ENCODE assay signal across 10 cellular contexts in genomic region chr17:76481091-76481655, GRCh38. TPM values are rescaled to one million over a fixed set of nuclear protein-coding genes. Genes with fewer than 3 reads are reported as not detected.
DNase-seq lines count a peak whose midpoint lies in the region; ATAC-seq and TF ChIP-seq lines count a peak whose summit lies in the region.
"Had no signal": no experiment of that assay in that cellular context is flagged by ENCODE, and none has a peak within 500 bp of the region (broad histone marks: within the 10 kb centered on the region; RNA-seq: fewer than 3 reads in every experiment).

No MANE protein-coding gene starts in this region.

- H3K9ac ChIP-seq in PC-3 (ENCODE audit: low read length) = no peak overlapping the region

- no peaks in the 10 kb centered on the region for H3K27me3 ChIP-seq in PC-3 (ENCODE audit: low read length)

- no peaks in the 10 kb centered on the region for H3F3A ChIP-seq in PC-3 (ENCODE audit: low read length, unreplicated experiment)

- H2AFZ ChIP-seq in PC-3 (ENCODE audit: low read length) = no peak overlapping the region

- H3K36me3 Mint-ChIP-seq in IgD-negative memory B cell = peaks cover 9% of the 10 kb centered on the region
- peaks cover 32% of the 10 kb centered on the region for H3K36me3 Mint-ChIP-seq in activated CD4-positive, alpha-beta T cell treated with anti-CD3 and anti-CD28 coated beads, Interleukin-2, amount 10 ng/mL, durations not matched to agents 24 days and 14 days (ENCODE audit: low read depth)

- TF ChIP-seq CTCF in PC-3 (conservative IDR thresholded peaks at IDR 0.05; ENCODE audit: low read depth, low read length) = no peak

- POLR2A ChIA-PET in PC-3 (lab: Charles Lee; ENCODE audit: unreplicated experiment) = no interaction called here

- in situ Hi-C loops in KBM-7 (cut with MboI; ENCODE audit: low pct_unique_long_range_greater_than_20kb, low sequenced_read_pairs) = no loop called here

- H3K4me1 ChIP-seq in PC-3 (ENCODE audit: insufficient read depth, low read length) = peaks cover 5% of the 10 kb centered on the region

- CTCF ChIA-PET in PC-3 (lab: Charles Lee) = no interaction called here

- H3K27ac Mint-ChIP-seq in IgD-negative memory B cell = peak overlapping the region; percentile 98 to 100 (median 98)
- no peak overlapping the region for H3K27ac Mint-ChIP-seq in activated CD4-positive, alpha-beta T cell treated with anti-CD3 and anti-CD28 coated beads, Interleukin-2, amount 10 ng/mL, durations not matched to agents 24 days and 14 days

- no peak overlapping the region for H3K27ac ChIP-seq in PC-3 (ENCODE audit: low read length)

- H3K4me2 ChIP-seq in PC-3 (ENCODE audit: low read length) = no peak overlapping the region

- no peaks in the 10 kb centered on the region for H4K20me1 ChIP-seq in PC-3 (ENCODE audit: low read length)

- H3K9me2 ChIP-seq in PC-3 (replicated peaks; ENCODE audit: low read length) = no peaks in the 10 kb centered on the region

- H3K4me3 Mint-ChIP-seq in IgD-negative memory B cell = peak overlapping the region; percentile 86 to 98 (median 94)
- no peak overlapping the region for H3K4me3 Mint-ChIP-seq in activated CD4-positive, alpha-beta T cell treated with anti-CD3 and anti-CD28 coated beads, Interleukin-2, amount 10 ng/mL, durations not matched to agents 24 days and 14 days

- H3K4me1 Mint-ChIP-seq in IgD-negative memory B cell = peaks cover 38 to 40% (median 39%) of the 10 kb centered on the region in 3 donors
- H3K4me1 Mint-ChIP-seq in activated CD4-positive, alpha-beta T cell treated with anti-CD3 and anti-CD28 coated beads, Interleukin-2, amount 10 ng/mL, durations not matched to agents 24 days and 14 days = peaks cover 9% of the 10 kb centered on the region

- ATAC-seq in GM21367 (IDR thresholded peaks at IDR 0.05; ENCODE audit: unreplicated experiment) (peak; percentile 39), left ventricle myocardium superior (peak; percentile 50), PC-3 (no peak)

- peaks cover 1% of the 10 kb centered on the region for H3K27me3 Mint-ChIP-seq in IgD-negative memory B cell
- H3K27me3 Mint-ChIP-seq in activated CD4-positive, alpha-beta T cell treated with anti-CD3 and anti-CD28 coated beads, Interleukin-2, amount 10 ng/mL, durations not matched to agents 24 days and 14 days = no peaks in the 10 kb centered on the region

- H3K9me3 Mint-ChIP-seq in IgD-negative memory B cell = no peaks in the 10 kb centered on the region
- H3K9me3 Mint-ChIP-seq in activated CD4-positive, alpha-beta T cell treated with anti-CD3 and anti-CD28 coated beads, Interleukin-2, amount 10 ng/mL, durations not matched to agents 24 days and 14 days = no peaks in the 10 kb centered on the region

- no peaks in the 10 kb centered on the region for H3K79me2 ChIP-seq in PC-3 (ENCODE audit: low read length)

- no peak overlapping the region for H3K4me3 ChIP-seq in PC-3 (ENCODE audit: low read length)

- no peaks in the 10 kb centered on the region for H3K36me3 ChIP-seq in PC-3 (ENCODE audit: low read depth, low read length)

- no peaks in the 10 kb centered on the region for H3K9me3 ChIP-seq in PC-3 (ENCODE audit: low read length)

- DNase-seq in CD1c-positive myeloid dendritic cell (ENCODE audit: extremely low spot score) (peak; percentile 45), left ventricle myocardium superior (no peak), PC-3 (no peak), amniotic stem cell (lab: John Stamatoyannopoulos, UW) (no peak), KBM-7 (no peak)
- DNase-seq in activated CD4-positive, alpha-beta T cell treated with anti-CD3 and anti-CD28 coated beads, Interleukin-2, amount 10 ng/mL, durations not matched to agents 24 days and 14 days = no peak

- intact Hi-C loops in left ventricle myocardium superior (cut with micrococcal nuclease) = no loop called here
- intact Hi-C loops in PC-3 (cut with micrococcal nuclease) = no loop called here
- intact Hi-C loops in activated CD4-positive, alpha-beta T cell treated with anti-CD3 and anti-CD28 coated beads, Interleukin-2, amount 10 ng/mL, durations not matched to agents 24 days and 14 days (cut with micrococcal nuclease) = no loop called here

- BruUV-seq in PC-3 (replicated peaks; lab: Mats Ljungman, UMichigan) = no TSS peak

RNA-seq across cellular contexts. Expression of gene AANAT, which starts 13.8 kb away (rescaled TPM):
- polyA plus RNA-seq in IgD-negative memory B cell = 1.1 TPM
- total RNA-seq in left ventricle myocardium superior (not detected), PC-3 (2014; rRNA removed) (not detected in 2 replicates)
- total RNA-seq in activated CD4-positive, alpha-beta T cell treated with anti-CD3 and anti-CD28 coated beads, Interleukin-2, amount 10 ng/mL, durations not matched to agents 24 days and 14 days = not detected in 2 replicates
- polyA plus RNA-seq: keratinocyte had no signal

RNA-seq across cellular contexts. Expression of gene RHBDF2, which starts 20.1 kb away (rescaled TPM):
- 160 TPM for polyA plus RNA-seq in IgD-negative memory B cell
- total RNA-seq in left ventricle myocardium superior = 17.7 TPM
- 52.3 and 74.8 TPM in 2 replicates for total RNA-seq in PC-3 (2014; rRNA removed)
- total RNA-seq in activated CD4-positive, alpha-beta T cell treated with anti-CD3 and anti-CD28 coated beads, Interleukin-2, amount 10 ng/mL, durations not matched to agents 24 days and 14 days = 45.4 and 54.5 TPM in 2 replicates

RNA-seq across cellular contexts. Expression of gene UBE2O, which starts 28.2 kb away (rescaled TPM):
- 13.8 TPM for polyA plus RNA-seq in IgD-negative memory B cell
- total RNA-seq in left ventricle myocardium superior (39.0 TPM), PC-3 (2014; rRNA removed) (64.7 and 77.3 TPM in 2 replicates)
- total RNA-seq in activated CD4-positive, alpha-beta T cell treated with anti-CD3 and anti-CD28 coated beads, Interleukin-2, amount 10 ng/mL, durations not matched to agents 24 days and 14 days = 43.8 and 44.0 TPM in 2 replicates

RNA-seq across cellular contexts. Expression of gene CYGB, which starts 56.3 kb away (rescaled TPM):
- polyA plus RNA-seq in IgD-negative memory B cell = 2.1 TPM
- total RNA-seq in left ventricle myocardium superior = 28.0 TPM
- 0.40 and 0.62 TPM in 2 replicates for total RNA-seq in PC-3 (2014; rRNA removed)
- not detected in 2 replicates for total RNA-seq in activated CD4-positive, alpha-beta T cell treated with anti-CD3 and anti-CD28 coated beads, Interleukin-2, amount 10 ng/mL, durations not matched to agents 24 days and 14 days
- total RNA-seq: activated CD8-positive, alpha-beta memory T cell treated with anti-CD3 and anti-CD28 coated beads for 36 hours had no signal

RNA-seq across cellular contexts. Expression of gene PRCD, which starts 58.7 kb away (rescaled TPM):
- 24.4 TPM for polyA plus RNA-seq in IgD-negative memory B cell
- total RNA-seq in left ventricle myocardium superior (4.3 TPM), PC-3 (2014; rRNA removed) (0.86 and 2.5 TPM in 2 replicates)
- not detected in 2 replicates for total RNA-seq in activated CD4-positive, alpha-beta T cell treated with anti-CD3 and anti-CD28 coated beads, Interleukin-2, amount 10 ng/mL, durations not matched to agents 24 days and 14 days
